ENCODE assay signal across 11 cellular contexts in genomic region chr13:80452279-80452678, GRCh38.
DNase-seq lines count a peak whose midpoint lies in the region; ATAC-seq, FAIRE-seq and TF ChIP-seq lines count a peak whose summit lies in the region.
"Had no signal": no experiment of that assay in that cellular context is flagged by ENCODE, and none has a peak within 500 bp of the region (broad histone marks: within the 10 kb centered on the region; RNA-seq: fewer than 3 reads in every experiment).

No MANE protein-coding gene starts in this region.

- H3K9ac ChIP-seq in GM12878 (ENCODE audit: control insufficient read depth, insufficient read depth, low read length) (no peak overlapping the region), mesenchymal stem cell (ENCODE audit: low read length) (no peak overlapping the region)

- H3K4ac ChIP-seq in mesenchymal stem cell (ENCODE audit: low read depth in 1 of 2, low read length in 2 of 2) = no peak overlapping the region

- TF ChIP-seq CTCF in HL-60 (IDR thresholded peaks at IDR 0.05; ENCODE audit: insufficient read depth, low read length) (no peak), GM12878 (IDR thresholded peaks at IDR 0.05 in 2 of 3, conservative IDR thresholded peaks at IDR 0.05 in 1 of 3; ENCODE audit: control insufficient read depth in 2 of 3, extremely low read depth in 1 of 3, insufficient read depth in 1 of 3, low read depth in 3 of 3, low read length in 3 of 3) (no peak), GM10266 (IDR thresholded peaks at IDR 0.05; ENCODE audit: control insufficient read depth, insufficient read depth, low read depth, missing control alignments) (no peak), coronary artery (IDR thresholded peaks at IDR 0.05) (no peak)

- H4K20me1 ChIP-seq in GM12878 (ENCODE audit: control insufficient read depth, insufficient read depth) = no peaks in the 10 kb centered on the region

- no peak overlapping the region for H3K4me2 ChIP-seq in GM12878 (ENCODE audit: control insufficient read depth, insufficient read depth)
- no peak overlapping the region for H3K4me2 ChIP-seq in mesenchymal stem cell (ENCODE audit: low read length, poor library complexity, severe bottlenecking)

- BruUV-seq in GM12878 (replicated peaks; lab: Mats Ljungman, UMichigan) = no TSS peak

- H3K4me1 ChIP-seq in GM12878 (ENCODE audit: control insufficient read depth, insufficient read depth, low read length) (no peaks in the 10 kb centered on the region), mesenchymal stem cell (ENCODE audit: control insufficient read depth, insufficient read depth, low read depth, low read length) (peaks cover 3% of the 10 kb centered on the region)
- H3K4me1 ChIP-seq: HAP-1 had no signal

- RAD21 ChIA-PET in GM12878 (lab: Charles Lee; ENCODE audit: unreplicated experiment) = interaction anchor here (0.6 to 4.6 kb wide), 13 partner anchors 11 to 774 kb away, joined by 3 to 22 read pairs (median 5); partner anchors contain the start of gene SPRY2

- H3K27ac ChIP-seq in HL-60 (replicated peaks) = peak overlapping the region; percentile 74
- no peak overlapping the region for H3K27ac ChIP-seq in GM12878 (ENCODE audit: control insufficient read depth, insufficient read depth)
- no peak overlapping the region for H3K27ac ChIP-seq in mesenchymal stem cell (ENCODE audit: low read length, poor library complexity, severe bottlenecking)
- H3K27ac ChIP-seq in coronary artery = no peak overlapping the region

- H2BK5ac ChIP-seq in mesenchymal stem cell (ENCODE audit: low read depth, low read length, poor library complexity, severe bottlenecking) = no peak overlapping the region

- CTCF ChIA-PET in GM12878 (lab: Yijun Ruan, JAX) = interaction anchor here (1.0 to 1.8 kb wide), 8 partner anchors 15 to 470 kb away, joined by 3 to 5 read pairs (median 4); no protein-coding TSS in a partner anchor

- H3K27me3 ChIP-seq in HL-60 (ENCODE audit: insufficient read depth, poor library complexity, severe bottlenecking) = no peaks in the 10 kb centered on the region
- H3K27me3 ChIP-seq in GM12878 (replicated peaks in 1 of 2; ENCODE audit: control insufficient read depth in 2 of 2, insufficient read depth in 2 of 2, low read length in 1 of 2) = no peaks in the 10 kb centered on the region
- H3K27me3 ChIP-seq in mesenchymal stem cell (ENCODE audit: control insufficient read depth in 1 of 2, insufficient read depth in 1 of 2, low read length in 2 of 2) = no peaks in the 10 kb centered on the region

- WGBS in GM12878 (ENCODE audit: insufficient coverage, insufficient replicate concordance, low lambda C conversion rate, missing lambda C conversion rate) = 0% methylated on average over 1 of the region's 1 CpG
- 92% methylated on average over 1 of the region's 1 CpG for WGBS in mesenchymal stem cell

- FAIRE-seq in GM12878 (lab: Jason Lieb, UNC) = no peak
- FAIRE-seq: GM12891 had no signal

- no peak for TF ChIP-seq RAD21 in GM12878 (IDR thresholded peaks at IDR 0.05; ENCODE audit: insufficient read depth, low read depth, low read length)

- TF ChIP-seq POLR2A in GM12878 (IDR thresholded peaks at IDR 0.05; ENCODE audit: low read depth, low read length) = no peak

- peak overlapping the region in 1 of 2 experiments; percentile 4 for H2BK12ac ChIP-seq in mesenchymal stem cell (ENCODE audit: low read length in 2 of 2)

- H4K8ac ChIP-seq in mesenchymal stem cell (ENCODE audit: low read length) = peak overlapping the region; percentile 29

- H3K14ac ChIP-seq in mesenchymal stem cell (ENCODE audit: low read length in 2 of 2) = no peak overlapping the region

- ATAC-seq in GM12878 = peak; percentile 30
- no peak for ATAC-seq in HG03460 (IDR thresholded peaks at IDR 0.05; ENCODE audit: unreplicated experiment)

- DNase-seq in HL-60 (ENCODE audit: low read depth in 1 of 2, low spot score in 1 of 2) (no peak), GM12878 (ENCODE audit: low read depth, low spot score) (no peak), mesenchymal stem cell (no peak), GM10266 (ENCODE audit: extremely low spot score) (no peak), coronary artery (ENCODE audit: low spot score) (no peak), NCI-H2171 treated with DMSO at 0.1 percent for 48 hours (lab: John Stamatoyannopoulos, UW) (no peak)
- DNase-seq: CD4-positive, CD25-positive, alpha-beta regulatory T cell; GOT3 had no signal

- intact Hi-C loops in GM12878 (cut with micrococcal nuclease; ENCODE audit: unreplicated experiment) = loop anchor here (10.0 kb wide), 1 partner anchor 637 kb away; no protein-coding TSS in a partner anchor

- no peak for TF ChIP-seq EP300 in GM12878 (IDR thresholded peaks at IDR 0.05; ENCODE audit: borderline replicate concordance in 1 of 2, control insufficient read depth in 1 of 2, low read depth in 2 of 2, low read length in 2 of 2)

- POLR2A ChIA-PET in GM12878 (lab: Charles Lee) = interaction anchor here (0.7 to 2.3 kb wide), 5 partner anchors 45 to 109 kb away, joined by 3 to 10 read pairs (median 3); no protein-coding TSS in a partner anchor

- H3K18ac ChIP-seq in mesenchymal stem cell (ENCODE audit: low read depth in 1 of 2, low read length in 2 of 2) = peak overlapping the region; percentile 9 to 65

- SMC1A ChIA-PET in GM12878 (lab: Charles Lee; ENCODE audit: uncharacterized antibody, unreplicated experiment) = interaction anchor here (0.8 to 34.7 kb wide), 11 partner anchors 8 to 422 kb away, joined by 3 to 707 read pairs (median 4); no protein-coding TSS in a partner anchor

- peak overlapping the region in 1 of 2 experiments; percentile 77 for H3K23ac ChIP-seq in mesenchymal stem cell (ENCODE audit: low read length in 2 of 2)

- no peak overlapping the region for H2AK5ac ChIP-seq in mesenchymal stem cell (ENCODE audit: low read length, severe bottlenecking)

- H3K79me1 ChIP-seq in mesenchymal stem cell (replicated peaks; ENCODE audit: low read length, poor library complexity, severe bottlenecking) = no peaks in the 10 kb centered on the region

- H3K4me3 ChIP-seq in HL-60 (replicated peaks; ENCODE audit: insufficient read depth, low read length) = no peak overlapping the region
- H3K4me3 ChIP-seq in GM12878 = no peak overlapping the region
- no peak overlapping the region for H3K4me3 ChIP-seq in mesenchymal stem cell (ENCODE audit: insufficient read depth in 1 of 2, low read depth in 1 of 2, low read length in 2 of 2)
- H3K4me3 ChIP-seq in coronary artery = no peak overlapping the region
- H3K4me3 ChIP-seq: HAP-1 had no signal

- H3K36me3 ChIP-seq in GM12878 (ENCODE audit: control insufficient read depth in 2 of 2, insufficient read depth in 2 of 2, low read length in 1 of 2) (no peaks in the 10 kb centered on the region), mesenchymal stem cell (ENCODE audit: control insufficient read depth in 1 of 2, insufficient read depth in 2 of 2, low read depth in 1 of 2, low read length in 2 of 2) (no peaks in the 10 kb centered on the region)
- H3K36me3 ChIP-seq: HAP-1 had no signal

- H2BK15ac ChIP-seq in mesenchymal stem cell (ENCODE audit: low read depth, poor library complexity, severe bottlenecking) = no peak overlapping the region

- H3K79me2 ChIP-seq in GM12878 (ENCODE audit: control insufficient read depth, insufficient read depth, low read length) = no peaks in the 10 kb centered on the region

- H2AFZ ChIP-seq in GM12878 (ENCODE audit: control insufficient read depth, low read depth, low read length) (no peak overlapping the region), mesenchymal stem cell (ENCODE audit: low read depth, low read length) (no peak overlapping the region)

- H4K91ac ChIP-seq in mesenchymal stem cell (ENCODE audit: low read length) = peak overlapping the region; percentile 69

- in situ Hi-C loops in GM12878 (cut with MboI) = no loop called here

- H3K9me3 ChIP-seq in GM12878 (replicated peaks; ENCODE audit: control insufficient read depth, insufficient read depth, low read length) = no peaks in the 10 kb centered on the region
- no peaks in the 10 kb centered on the region for H3K9me3 ChIP-seq in mesenchymal stem cell (ENCODE audit: control insufficient read depth, low read length)
- H3K9me3 ChIP-seq: HAP-1 had no signal

- H2BK120ac ChIP-seq in mesenchymal stem cell (ENCODE audit: low read depth, low read length) = no peak overlapping the region

TF ChIP-seq in GM12878, 131 proteins besides CTCF, POLR2A, EP300 and RAD21:
- TF ChIP-seq E2F8 (IDR thresholded peaks at IDR 0.05; ENCODE audit: low read depth, partially characterized antibody) = no peak
- TF ChIP-seq IKZF1 (conservative IDR thresholded peaks at IDR 0.05) = 0 out of 2 replicates have a peak, but pooled peaks have one; percentile 17
